15 cellular contexts compared by ENCODE assay signal in the genomic region with DNA sequence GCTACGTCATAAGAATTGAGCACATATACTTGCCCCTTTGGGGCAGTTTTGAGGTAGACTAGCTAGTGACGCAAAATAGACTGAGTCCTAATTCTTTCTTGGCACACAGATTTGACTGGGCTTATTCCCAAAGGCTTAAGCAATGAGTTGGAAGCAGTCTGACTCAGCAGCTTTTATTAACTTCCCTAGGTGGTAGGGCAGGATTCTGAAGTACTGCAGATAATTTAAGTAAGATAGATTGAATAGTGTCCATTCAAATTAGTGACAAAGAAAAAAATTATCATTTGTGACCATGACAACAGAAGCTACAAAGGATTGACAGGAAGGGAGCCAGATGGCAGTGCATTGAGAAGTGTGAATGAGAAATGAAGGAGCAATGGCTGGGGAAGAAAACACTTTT.
DNase-seq lines count a peak whose midpoint lies in the region; ATAC-seq, FAIRE-seq and TF ChIP-seq lines count a peak whose summit lies in the region.
"Had no signal": no experiment of that assay in that cellular context is flagged by ENCODE, and none has a peak within 500 bp of the region (broad histone marks: within the 10 kb centered on the region; RNA-seq: fewer than 3 reads in every experiment).

No MANE protein-coding gene starts in this region.

- TF ChIP-seq POLR2A in gastroesophageal sphincter (IDR thresholded peaks at IDR 0.05) = no peak

- H3K27ac ChIP-seq in gastroesophageal sphincter = no peak overlapping the region
- H3K27ac ChIP-seq in aorta (ENCODE audit: low read depth in 1 of 2, low read length in 2 of 2) = no peak overlapping the region
- H3K27ac ChIP-seq: HL-60 had no signal

- no peaks in the 10 kb centered on the region for H3K36me3 ChIP-seq in gastroesophageal sphincter
- H3K36me3 ChIP-seq in aorta (ENCODE audit: control insufficient read depth in 1 of 2, insufficient read depth in 2 of 2, low read length in 1 of 2) = no peaks in the 10 kb centered on the region

- TF ChIP-seq EP300 in gastroesophageal sphincter (IDR thresholded peaks at IDR 0.05) = no peak

- H3K9me3 ChIP-seq in gastroesophageal sphincter (no peaks in the 10 kb centered on the region), aorta (ENCODE audit: control insufficient read depth, low read length) (no peaks in the 10 kb centered on the region)

- H3K27me3 ChIP-seq in gastroesophageal sphincter = no peaks in the 10 kb centered on the region
- no peaks in the 10 kb centered on the region for H3K27me3 ChIP-seq in aorta (ENCODE audit: control insufficient read depth in 1 of 2, insufficient read depth in 2 of 2, low read length in 1 of 2)

- intact Hi-C loops in Right ventricle myocardium superior (cut with DNase I) = no loop called here
- intact Hi-C loops in cardiac septum (cut with DNase I) = no loop called here
- intact Hi-C loops in aorta (cut with DNase I) = no loop called here
- intact Hi-C loops in left colon (cut with DNase I, micrococcal nuclease) = no loop called here

- ATAC-seq in Right ventricle myocardium superior (ENCODE audit: poor library complexity) = peak; percentile 88
- peak; percentile 72 for ATAC-seq in gastroesophageal sphincter
- peak; percentile 52 for ATAC-seq in aorta (ENCODE audit: low FRiP score)
- ATAC-seq in left colon = no peak
- ATAC-seq: GM12878; stimulated activated naive B cell treated with anti-CD40 and anti-IgM and Interleukin-4, amounts not matched to agents 10 μg/mL and 1 μg/mL and 100 μg/mL, for 72 hours had no signal

- 24 to 41% methylated on average over 2 of the region's 2 CpGs for WGBS in gastroesophageal sphincter (ENCODE audit: low coverage in 1 of 2), 2 donors
- WGBS in aorta, 2 donors = 38 to 46% methylated on average over 2 of the region's 2 CpGs

- no peak overlapping the region for H3K4me3 ChIP-seq in gastroesophageal sphincter
- H3K4me3 ChIP-seq in aorta (ENCODE audit: low read length in 2 of 2) = no peak overlapping the region
- H3K4me3 ChIP-seq: GM12878 had no signal

- no peak for TF ChIP-seq CTCF in gastroesophageal sphincter (IDR thresholded peaks at IDR 0.05)
- TF ChIP-seq CTCF in D721Med (IDR thresholded peaks at IDR 0.05; ENCODE audit: insufficient read depth, missing control alignments) = no peak

- no peak for FAIRE-seq in D721Med (lab: Jason Lieb, UNC)
- FAIRE-seq: GM12878 had no signal

- H3K4me1 ChIP-seq in gastroesophageal sphincter (peaks cover 0 to 4% (median 0%) of the 10 kb centered on the region in 3 donors), aorta (ENCODE audit: control insufficient read depth in 1 of 2, insufficient read depth in 2 of 2, low read length in 2 of 2) (no peaks in the 10 kb centered on the region)

- no peak for DNase-seq in Right ventricle myocardium superior
- no peak for DNase-seq in cardiac septum (ENCODE audit: low spot score)
- peak; percentile 67 for DNase-seq in NCI-H774 (lab: John Stamatoyannopoulos, UW)
- DNase-seq in aorta = no peak
- no peak for DNase-seq in D721Med (ENCODE audit: insufficient read length, low spot score)
- no peak for DNase-seq in left colon
- DNase-seq in glomerular visceral epithelial cell (ENCODE audit: extremely low spot score) = no peak
- DNase-seq: activated CD8-positive, alpha-beta memory T cell treated with anti-CD3 and anti-CD28 coated beads, Interleukin-2, amount 50 U/mL, for 4 hours; DND-41; MM.1S; stimulated activated CD4-positive, alpha-beta T cell treated with anti-CD3 and anti-CD28 coated beads, Interleukin-4, amount 100 ng/mL, for 4 hours; stimulated activated naive B cell treated with anti-CD40 and anti-IgM and Interleukin-4, amounts not matched to agents 10 μg/mL and 1 μg/mL and 100 μg/mL, for 72 hours had no signal
